In genomic region chr6:98641929-98642328, GRCh38 we compare ENCODE assay signal across 1 cellular context.
TF ChIP-seq lines count a peak whose summit lies in the region.

No MANE protein-coding gene starts in this region.

TF ChIP-seq in WTC11, 78 proteins besides CTCF, POLR2A, EP300 and RAD21 (continued from another document):
- TF ChIP-seq FOXP1 (CRISPR knock-in tag; IDR thresholded peaks at IDR 0.05; ENCODE audit: borderline replicate concordance), result no peak
- TF ChIP-seq NFATC4 (CRISPR knock-in tag; IDR thresholded peaks at IDR 0.05), result no peak
- TF ChIP-seq NR1H2 (CRISPR knock-in tag; IDR thresholded peaks at IDR 0.05), result no peak
- no peak for TF ChIP-seq ERG (CRISPR knock-in tag; IDR thresholded peaks at IDR 0.05)
- no peak for TF ChIP-seq NR2C2 (CRISPR knock-in tag; IDR thresholded peaks at IDR 0.05)
